8 cellular contexts compared by ENCODE assay signal in genomic region chr11:6682936-6683861, GRCh38. TPM values are rescaled to one million over a fixed set of nuclear protein-coding genes. Genes with fewer than 3 reads are reported as not detected.
A peak's percentile ranks its signal among the peaks of the same experiment; 100 is the strongest.
DNase-seq lines count a peak whose midpoint lies in the region; ATAC-seq and TF ChIP-seq lines count a peak whose summit lies in the region.

Gene MRPL17 (minus strand): TSS chr11:6683340. CDS start chr11:6683296, 44 bp downstream.

- peaks cover 15% of the 10 kb centered on the region for H3K36me3 Mint-ChIP-seq in type B pancreatic cell

- H3K4me1 ChIP-seq in adrenal gland (replicated peaks in 1 of 2) (peaks cover 6 to 15% of the 10 kb centered on the region in 2 donors), heart left ventricle (peaks cover 4 to 35% (median 19%) of the 10 kb centered on the region in 12 donors)

- 0% methylated on average over 15 to 70 of the region's 70 CpGs for WGBS in adrenal gland, 4 donors
- 0 to 1% (median 1%) methylated on average over 54 to 70 of the region's 70 CpGs for WGBS in heart left ventricle, 4 donors

- H3K27ac ChIP-seq in adrenal gland, result peak within 1 kb of the TSS; percentile 62 to 93 (median 92)
- H3K27ac ChIP-seq in heart left ventricle, result peak within 1 kb of the TSS; percentile 58 to 97 (median 90)

- intact Hi-C loops in adrenal gland (cut with DNase I), result loop anchor here in 1 of 2 donors (5.0 to 10.0 kb wide), 2 partner anchors 81 to 148 kb away; partner anchors contain the start of genes ILK and RRP8
- intact Hi-C loops in heart left ventricle (cut with DNase I), result loop anchor here (1.0 to 10.0 kb wide), 13 partner anchors 36 to 358 kb away; partner anchors contain the start of genes TAF10 (in 7 of the 10), ILK (in 2 of the 10), RRP8 (in 2 of the 10) and CAVIN3 (in 1 of the 10)

- H3K36me3 ChIP-seq in adrenal gland (replicated peaks in 1 of 2) (no peaks in the 10 kb centered on the region), heart left ventricle (peaks cover 0 to 25% (median 16%) of the 10 kb centered on the region in 9 donors)

- no peaks in the 10 kb centered on the region for H3K27me3 ChIP-seq in adrenal gland
- H3K27me3 ChIP-seq in heart left ventricle, result no peaks in the 10 kb centered on the region

- peak; percentile 77 for TF ChIP-seq CTCF in GM13976 (IDR thresholded peaks at IDR 0.05; ENCODE audit: borderline replicate concordance, control extremely low read depth, extremely low read depth, insufficient read depth, missing control alignments)
- TF ChIP-seq CTCF in adrenal gland (IDR thresholded peaks at IDR 0.05), result peak; percentile 87 to 97 (median 92)
- peak; percentile 84 to 98 (median 92) for TF ChIP-seq CTCF in heart left ventricle (IDR thresholded peaks at IDR 0.05)
- peak; percentile 95 for TF ChIP-seq CTCF in type B pancreatic cell (conservative IDR thresholded peaks at IDR 0.05)

- peak within 1 kb of the TSS; percentile 99 for H3K4me3 Mint-ChIP-seq in type B pancreatic cell

- H3K27me3 Mint-ChIP-seq in type B pancreatic cell, result peaks cover 4% of the 10 kb centered on the region

- H3K9me3 ChIP-seq in adrenal gland (replicated peaks in 1 of 3) (no peaks in the 10 kb centered on the region), heart left ventricle (no peaks in the 10 kb centered on the region)

- peaks cover 11% of the 10 kb centered on the region for H3K4me1 Mint-ChIP-seq in type B pancreatic cell (ENCODE audit: unreplicated experiment)

- H3K27ac Mint-ChIP-seq in type B pancreatic cell, result peak within 1 kb of the TSS; percentile 87

- in situ Hi-C loops in GM13976 (cut with MboI; ENCODE audit: low sequenced_read_pairs, unreplicated experiment), result loop anchor here (10.0 kb wide), 1 partner anchor 148 kb away; no protein-coding TSS in a partner anchor

- peak; percentile 92 for ATAC-seq in HG02870 (IDR thresholded peaks at IDR 0.05; ENCODE audit: unreplicated experiment)
- ATAC-seq in heart left ventricle, result peak; percentile 98 to 99 (median 98)

- TF ChIP-seq POLR2A in adrenal gland (IDR thresholded peaks at IDR 0.05) (peak; percentile 46 to 86), heart left ventricle (IDR thresholded peaks at IDR 0.05) (peak in 1 of 2 donors; percentile 89)

- DNase-seq in GM13976 (ENCODE audit: low spot score), result peak; percentile 97
- DNase-seq in NCI-H146 (lab: John Stamatoyannopoulos, UW), result peak; percentile 99
- DNase-seq in T-helper 1 cell, result peak; percentile 98 to 99 (median 99)
- peak; percentile 99 to 100 (median 99) for DNase-seq in adrenal gland
- DNase-seq in heart left ventricle, result peak; percentile 99 to 100 (median 100)
- DNase-seq in pons (ENCODE audit: low spot score), result peak; percentile 99
- peak; percentile 99 for DNase-seq in type B pancreatic cell (ENCODE audit: extremely low spot score, unreplicated experiment)

- peak within 1 kb of the TSS; percentile 52 to 91 (median 63) for H3K4me3 ChIP-seq in adrenal gland
- H3K4me3 ChIP-seq in heart left ventricle, result peak within 1 kb of the TSS; percentile 64 to 96 (median 77)

- H3K9me3 Mint-ChIP-seq in type B pancreatic cell, result no peaks in the 10 kb centered on the region

RNA-seq across cellular contexts. Expression of gene MRPL17, which starts in this region (rescaled TPM):
- total RNA-seq in adrenal gland (100 to 1,000 TPM in 3 of 8 donors, 10 to 100 TPM in 5; 51.2 to 532 (median 80.6) TPM), heart left ventricle (10 to 100 TPM; 31.0 to 58.0 (median 47.7) TPM), type B pancreatic cell (ENCODE audit: low replicate concordance) (46.6 and 67.3 TPM in 2 replicates)
- polyA plus RNA-seq in adrenal gland (100 to 1,000 TPM in 1 of 3 donors, 10 to 100 TPM in 2; 77.8 to 141 (median 97.9) TPM), heart left ventricle (10 to 100 TPM; 56.8 to 70.9 TPM)

Comparison
In these comparisons a context has a peak if more than half of its experiments do, and no peak if none do; other contexts are left out.
1. Peak in every context shown above with its lines: DNase-seq, ATAC-seq, H3K4me3 ChIP-seq and H3K27ac ChIP-seq.